ENCODE assay signal across 8 cellular contexts in genomic region chr22:20128902-20129746, GRCh38. TPM values are rescaled to one million over a fixed set of nuclear protein-coding genes. Genes with fewer than 3 reads are reported as not detected.
DNase-seq lines count a peak whose midpoint lies in the region; ATAC-seq and TF ChIP-seq lines count a peak whose summit lies in the region.

No MANE protein-coding gene starts in this region.

- no peak overlapping the region for H3K4me3 ChIP-seq in breast epithelium
- no peak overlapping the region for H3K4me3 ChIP-seq in Panc1 (ENCODE audit: low read depth in 2 of 2, low read length in 2 of 2)
- H3K4me3 ChIP-seq in lower leg skin (ENCODE audit: low read depth, poor library complexity, severe bottlenecking): no peak overlapping the region

- intact Hi-C loops in MCF 10A (cut with micrococcal nuclease) (no loop called here), breast epithelium (cut with DNase I; ENCODE audit: low total_unique reads) (no loop called here), Panc1 (cut with micrococcal nuclease; ENCODE audit: unreplicated experiment) (no loop called here), left colon (cut with DNase I, micrococcal nuclease) (no loop called here), lower leg skin (cut with DNase I; ENCODE audit: low total_unique reads) (loop anchor here (5.0 kb wide), 1 partner anchor 157 kb away; no protein-coding TSS in a partner anchor)

- no peak for TF ChIP-seq CTCF in MCF 10A (IDR thresholded peaks at IDR 0.05; ENCODE audit: unreplicated experiment)
- TF ChIP-seq CTCF in breast epithelium (IDR thresholded peaks at IDR 0.05): no peak
- no peak; the same call in 1 of the 2 replicates for TF ChIP-seq CTCF in Panc1 (IDR thresholded peaks at IDR 0.05)
- TF ChIP-seq CTCF in lower leg skin (IDR thresholded peaks at IDR 0.05): no peak

- BruUV-seq in MCF 10A (replicated peaks; lab: Mats Ljungman, UMichigan) (no TSS peak), Panc1 (replicated peaks; lab: Mats Ljungman, UMichigan) (no TSS peak)

- no peak for TF ChIP-seq POLR2A in breast epithelium (IDR thresholded peaks at IDR 0.05)
- no peak for TF ChIP-seq POLR2A in lower leg skin (IDR thresholded peaks at IDR 0.05)

- no peak overlapping the region for H3K27ac Mint-ChIP-seq in MCF 10A (ENCODE audit: low read depth, unreplicated experiment)
- peak overlapping the region in 1 of 2 donors; percentile 86 for H3K27ac Mint-ChIP-seq in activated naive CD4-positive, alpha-beta T cell treated with anti-CD3 and anti-CD28 coated beads, Interleukin-2, amount 50 U/mL, for 72 hours

- H3K27me3 ChIP-seq in breast epithelium: no peaks in the 10 kb centered on the region
- H3K27me3 ChIP-seq in Panc1 (ENCODE audit: control insufficient read depth, insufficient read depth, low read length): no peaks in the 10 kb centered on the region

- no peaks in the 10 kb centered on the region for H3K4me1 Mint-ChIP-seq in MCF 10A (ENCODE audit: insufficient read depth, unreplicated experiment)

- in situ Hi-C loops in Panc1 (cut with HindIII; ENCODE audit: low pct_unique_long_range_greater_than_20kb, low sequenced_read_pairs): no loop called here

- DNase-seq in MCF 10A (ENCODE audit: unreplicated experiment): peak; percentile 35
- no peak for DNase-seq in breast epithelium (ENCODE audit: low spot score in 2 of 2)
- DNase-seq in Panc1 (ENCODE audit: low read depth, low spot score): no peak
- peak in 1 of 2 donors; percentile 47 for DNase-seq in activated naive CD4-positive, alpha-beta T cell treated with anti-CD3 and anti-CD28 coated beads, Interleukin-2, amount 50 U/mL, for 72 hours (ENCODE audit: low spot score in 2 of 2)
- peak in 1 of 2 donors; percentile 37 for DNase-seq in left colon
- no peak for DNase-seq in NCI-H146 (lab: John Stamatoyannopoulos, UW)
- no peak for DNase-seq in lower leg skin (ENCODE audit: low spot score in 2 of 2)

- WGBS in lower leg skin, 2 donors: 35 to 58% methylated on average over 9 to 16 of the region's 18 CpGs

- no peaks in the 10 kb centered on the region for H3K27me3 Mint-ChIP-seq in MCF 10A (ENCODE audit: insufficient read depth, unreplicated experiment)

- H3K4me1 ChIP-seq in breast epithelium: peaks cover 7 to 10% of the 10 kb centered on the region in 2 donors
- no peaks in the 10 kb centered on the region; the same call in 1 of the 2 replicates for H3K4me1 ChIP-seq in Panc1 (ENCODE audit: control insufficient read depth, insufficient read depth, low read length)

- CTCF ChIA-PET in MCF 10A (lab: Yijun Ruan, JAX) (interaction anchor here (0.8 to 1.1 kb wide), 3 partner anchors 28 to 165 kb away, joined by 3 to 4 read pairs (median 3); no protein-coding TSS in a partner anchor), Panc1 (lab: Charles Lee) (no interaction called here)

- H3K36me3 ChIP-seq in breast epithelium: no peaks in the 10 kb centered on the region
- H3K36me3 ChIP-seq in Panc1 (ENCODE audit: control insufficient read depth, insufficient read depth, low read length): peaks cover 2% of the 10 kb centered on the region; the same call in 1 of the 2 replicates

- H3K4me3 Mint-ChIP-seq in MCF 10A (ENCODE audit: unreplicated experiment): no peak overlapping the region

- ATAC-seq in Panc1 (peak; percentile 7; the same call in 1 of the 2 replicates), left colon (peak; percentile 24), HG03039 (IDR thresholded peaks at IDR 0.05; ENCODE audit: unreplicated experiment) (no peak)
- ATAC-seq in activated naive CD4-positive, alpha-beta T cell treated with anti-CD3 and anti-CD28 coated beads, Interleukin-2, amount 50 U/mL, for 72 hours: peak; percentile 25 to 40

- POLR2A ChIA-PET in MCF 10A (lab: Yijun Ruan, JAX) (interaction anchor here (3.0 kb wide), 1 partner anchor 10 kb away, joined by 17 read pairs; the partner anchor contains the start of gene TRMT2A), Panc1 (lab: Charles Lee) (no interaction called here)

- H3K9me3 ChIP-seq in breast epithelium: no peaks in the 10 kb centered on the region
- H3K9me3 ChIP-seq in Panc1 (ENCODE audit: control insufficient read depth, insufficient read depth, low read depth, low read length): no peaks in the 10 kb centered on the region

- no peak overlapping the region for H3K27ac ChIP-seq in breast epithelium
- no peak overlapping the region for H3K27ac ChIP-seq in Panc1 (ENCODE audit: low read length)

- H3K36me3 Mint-ChIP-seq in MCF 10A (ENCODE audit: insufficient read depth, unreplicated experiment): peaks cover 33% of the 10 kb centered on the region
- peaks cover 0 to 6% of the 10 kb centered on the region in 2 donors for H3K36me3 Mint-ChIP-seq in activated naive CD4-positive, alpha-beta T cell treated with anti-CD3 and anti-CD28 coated beads, Interleukin-2, amount 50 U/mL, for 72 hours

- no peaks in the 10 kb centered on the region for H3K9me3 Mint-ChIP-seq in MCF 10A (ENCODE audit: unreplicated experiment)
- H3K9me3 Mint-ChIP-seq in activated naive CD4-positive, alpha-beta T cell treated with anti-CD3 and anti-CD28 coated beads, Interleukin-2, amount 50 U/mL, for 72 hours: no peaks in the 10 kb centered on the region

RNA-seq across cellular contexts. Expression of gene ZDHHC8, which starts 2.5 kb away (rescaled TPM):
- total RNA-seq in MCF 10A (2022): 43.6 and 44.8 TPM in 2 replicates
- total RNA-seq in breast epithelium: 10 to 100 TPM; 10.2 to 14.1 (median 11.2) TPM
- total RNA-seq in Panc1 (2021; ENCODE audit: unreplicated experiment): 79.0 TPM
- polyA plus RNA-seq in Panc1 (2012; ENCODE audit: insufficient read length): 77.8 TPM
- 10 to 100 TPM; 17.6 to 55.4 TPM for total RNA-seq in activated naive CD4-positive, alpha-beta T cell treated with anti-CD3 and anti-CD28 coated beads, Interleukin-2, amount 50 U/mL, for 72 hours
- total RNA-seq in left colon: 10 to 100 TPM; 36.9 to 37.0 TPM
- 10 to 100 TPM; 17.8 to 30.0 (median 26.1) TPM for total RNA-seq in lower leg skin

RNA-seq across cellular contexts. Expression of gene TRMT2A, which starts 12.1 kb away (rescaled TPM):
- total RNA-seq in MCF 10A (2022): 39.0 and 47.1 TPM in 2 replicates
- 10 to 100 TPM; 49.8 to 72.4 (median 51.1) TPM for total RNA-seq in breast epithelium
- total RNA-seq in Panc1 (2021; ENCODE audit: unreplicated experiment): 66.7 TPM
- polyA plus RNA-seq in Panc1 (2012; ENCODE audit: insufficient read length): 64.6 TPM
- total RNA-seq in activated naive CD4-positive, alpha-beta T cell treated with anti-CD3 and anti-CD28 coated beads, Interleukin-2, amount 50 U/mL, for 72 hours: 10 to 100 TPM; 79.9 to 93.9 TPM
- total RNA-seq in left colon: 10 to 100 TPM; 33.3 to 36.4 TPM
- 10 to 100 TPM; 41.6 to 97.5 (median 52.8) TPM for total RNA-seq in lower leg skin

RNA-seq across cellular contexts. Expression of gene RANBP1, which starts 13.2 kb away (rescaled TPM):
- 126 and 195 TPM in 2 replicates for total RNA-seq in MCF 10A (2022)
- total RNA-seq in breast epithelium: 100 to 1,000 TPM; 131 to 202 (median 146) TPM
- 232 TPM for total RNA-seq in Panc1 (2021; ENCODE audit: unreplicated experiment)
- polyA plus RNA-seq in Panc1 (2012; ENCODE audit: insufficient read length): 266 TPM
- total RNA-seq in activated naive CD4-positive, alpha-beta T cell treated with anti-CD3 and anti-CD28 coated beads, Interleukin-2, amount 50 U/mL, for 72 hours: 100 to 1,000 TPM; 295 to 349 TPM
- total RNA-seq in left colon: 10 to 100 TPM; 57.2 to 80.3 TPM
- total RNA-seq in lower leg skin: 100 to 1,000 TPM; 104 to 159 (median 119) TPM

RNA-seq across cellular contexts. Expression of gene CCDC188, which starts 21.7 kb away (rescaled TPM):
- 0.70 and 0.93 TPM in 2 replicates for total RNA-seq in MCF 10A (2022)
- total RNA-seq in breast epithelium: under 1 TPM in 1 of 3 donors, not detected in 2; 0.66 TPM
- not detected for total RNA-seq in Panc1 (2021; ENCODE audit: unreplicated experiment)
- polyA plus RNA-seq in Panc1 (2012; ENCODE audit: insufficient read length): not detected
- total RNA-seq in activated naive CD4-positive, alpha-beta T cell treated with anti-CD3 and anti-CD28 coated beads, Interleukin-2, amount 50 U/mL, for 72 hours: not detected
- total RNA-seq in left colon: 1 to 10 TPM in 1 of 2 donors, under 1 TPM in 1; 0.58 to 1.5 TPM
- 1 to 10 TPM in 2 of 4 donors, under 1 TPM in 1, not detected in 1; 0.16 to 2.1 (median 1.7) TPM for total RNA-seq in lower leg skin

RNA-seq across cellular contexts. Expression of gene DGCR8, which starts 49.1 kb away (rescaled TPM):
- 40.8 and 49.1 TPM in 2 replicates for total RNA-seq in MCF 10A (2022)
- total RNA-seq in breast epithelium: 10 to 100 TPM; 18.4 to 34.7 (median 29.0) TPM
- 35.0 TPM for total RNA-seq in Panc1 (2021; ENCODE audit: unreplicated experiment)
- polyA plus RNA-seq in Panc1 (2012; ENCODE audit: insufficient read length): 23.3 TPM
- 10 to 100 TPM; 37.0 to 66.7 TPM for total RNA-seq in activated naive CD4-positive, alpha-beta T cell treated with anti-CD3 and anti-CD28 coated beads, Interleukin-2, amount 50 U/mL, for 72 hours
- 10 to 100 TPM; 32.7 to 46.8 TPM for total RNA-seq in left colon
- total RNA-seq in lower leg skin: 10 to 100 TPM; 14.8 to 28.2 (median 21.8) TPM
